Comparison of ENCODE assay signal across 8 cellular contexts in the genomic region with DNA sequence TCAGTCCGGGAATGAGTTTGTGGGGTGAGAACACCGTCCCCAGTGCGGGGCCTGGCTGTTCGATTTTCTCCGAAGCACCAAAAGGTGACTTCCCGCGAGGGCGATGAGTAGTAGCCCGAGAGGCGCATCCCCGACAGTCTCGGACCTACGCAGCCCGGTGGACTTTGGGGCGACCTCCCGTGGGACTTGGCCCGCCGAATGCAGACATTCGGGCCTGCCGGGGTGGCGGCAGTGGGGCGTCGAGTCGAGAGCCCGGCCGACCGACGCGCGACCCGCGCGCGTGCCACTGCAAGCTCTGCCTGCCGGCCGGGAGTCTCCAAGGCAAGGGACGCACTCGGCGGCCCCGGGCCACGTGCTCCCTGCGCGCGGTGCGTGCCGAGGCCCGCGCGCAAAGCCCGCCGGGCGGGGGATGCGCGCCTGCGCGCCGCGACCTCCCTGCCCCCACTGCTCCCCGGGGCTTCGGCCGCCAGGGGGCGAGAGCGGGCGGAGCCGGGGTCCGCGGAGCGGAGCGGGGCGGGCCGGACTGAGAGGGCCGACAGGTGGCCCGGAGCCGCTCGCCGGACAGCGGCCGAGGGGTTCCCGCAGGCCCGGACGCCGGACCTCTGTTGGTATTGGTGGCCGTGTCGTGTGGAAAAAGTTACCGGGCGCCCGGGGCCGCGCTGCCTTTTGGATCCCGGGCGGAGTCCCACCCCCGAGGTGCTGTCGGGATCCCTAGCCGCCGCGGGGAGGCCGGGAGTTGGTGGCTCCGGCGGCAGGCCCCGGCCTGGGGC. TPM values are rescaled to one million over a fixed set of nuclear protein-coding genes. Genes with fewer than 3 reads are reported as not detected.
DNase-seq lines count a peak whose midpoint lies in the region; ATAC-seq lines count a peak whose summit lies in the region.

No MANE protein-coding gene starts in this region.

- peak; percentile 89 for DNase-seq in COLO829 (ENCODE audit: low spot score)
- peak; percentile 79 for DNase-seq in M059J (ENCODE audit: low read depth)
- DNase-seq in T-helper 9 cell, result peak; percentile 82
- DNase-seq in astrocyte of the hippocampus (ENCODE audit: low read depth, low spot score), result peak; percentile 95
- DNase-seq in hypothalamus (lab: John Stamatoyannopoulos, UW), result peak in 50 of 51 donors; percentile 34 to 90 (median 74)
- DNase-seq in retina, result peak; percentile 91
- DNase-seq in aorta, result peak; percentile 87 to 94

- intact Hi-C loops in aorta (cut with DNase I), result loop anchor here (2.0 to 5.0 kb wide), 4 partner anchors 48 to 97 kb away; no protein-coding TSS in a partner anchor

- H3K9me3 ChIP-seq in aorta (ENCODE audit: control insufficient read depth, low read length), result no peaks in the 10 kb centered on the region

- ATAC-seq in GM21381 (IDR thresholded peaks at IDR 0.05; ENCODE audit: unreplicated experiment) (peak; percentile 13), aorta (ENCODE audit: low FRiP score) (peak; percentile 54)

- H3K27me3 ChIP-seq in aorta (ENCODE audit: control insufficient read depth in 1 of 2, insufficient read depth in 2 of 2, low read length in 1 of 2), result no peaks in the 10 kb centered on the region

- H3K4me3 ChIP-seq in aorta (ENCODE audit: low read length in 2 of 2), result peak overlapping the region; percentile 75 to 79

- peak overlapping the region; percentile 63 to 90 for H3K27ac ChIP-seq in aorta (ENCODE audit: low read depth in 1 of 2, low read length in 2 of 2)

- H3K4me1 ChIP-seq in aorta (ENCODE audit: control insufficient read depth in 1 of 2, insufficient read depth in 2 of 2, low read length in 2 of 2), result no peaks in the 10 kb centered on the region

- peaks cover 0 to 3% of the 10 kb centered on the region in 2 donors for H3K36me3 ChIP-seq in aorta (ENCODE audit: control insufficient read depth in 1 of 2, insufficient read depth in 2 of 2, low read length in 1 of 2)

- 0 to 1% methylated on average over 85 to 100 of the region's 100 CpGs for WGBS in aorta, 2 donors

RNA-seq across cellular contexts. Expression of a gene that starts 1.8 kb away (rescaled TPM):
- 1,301 and 1,473 TPM in 2 replicates for total RNA-seq in M059J (2014; rRNA removed; shearing (Covaris generic))
- 100 to 1,000 TPM; 792 to 882 TPM for total RNA-seq in aorta
- polyA plus RNA-seq in aorta, result 1,000 to 10,000 TPM; 1,255 to 2,243 TPM

Comparison
In these comparisons a context has a peak if more than half of its experiments do, and no peak if none do; other contexts are left out.
1. Peak in every context shown above with its lines: DNase-seq, ATAC-seq, H3K4me3 ChIP-seq and H3K27ac ChIP-seq.